ENCODE assay signal across 21 cellular contexts in genomic region chr3:114841515-114841914, GRCh38.
"Had no signal": no experiment of that assay in that cellular context is flagged by ENCODE, and none has a peak within 500 bp of the region (broad histone marks: within the 10 kb centered on the region; RNA-seq: fewer than 3 reads in every experiment).

No MANE protein-coding gene starts in this region.

- H3K4me1 Mint-ChIP-seq: activated B cell treated with CpG ODN at 0.5 μM for 24 hours; activated naive CD8-positive, alpha-beta T cell treated with anti-CD3 and anti-CD28 coated beads, Interleukin-2, amount 10 ng/mL, durations not matched to agents 7 days and 5 days had no signal

- H3K4me1 ChIP-seq: right atrium auricular region had no signal

- H3K36me3 ChIP-seq: left ventricle myocardium inferior, neutrophil, right atrium auricular region, transverse colon had no signal

- DNase-seq: activated B cell treated with CpG ODN at 0.5 μM for 24 hours; activated CD4-positive, alpha-beta T cell treated with anti-CD3 and anti-CD28 coated beads for 48 hours; activated CD8-positive, alpha-beta memory T cell treated with anti-CD3 and anti-CD28 coated beads, Interleukin-2, amount 50 U/mL, for 4 hours; activated CD8-positive, alpha-beta T cell treated with anti-CD3 and anti-CD28 coated beads, Interleukin-2, amount 10 ng/mL, durations not matched to agents 7 days and 5 days; activated gamma-delta T cell; activated naive CD8-positive, alpha-beta T cell treated with anti-CD3 and anti-CD28 coated beads, Interleukin-2, amount 10 ng/mL, durations not matched to agents 7 days and 5 days; activated T-cell treated with anti-CD3 and anti-CD28 coated beads, Interleukin-2, amount 50 U/mL, for 72 hours; anterior cingulate cortex; kidney; left ventricle myocardium inferior; natural killer cell; stimulated activated CD4-positive, alpha-beta T cell treated with anti-CD3 and anti-CD28 coated beads, Interleukin-15, amount 100 ng/mL, for 24 hours; stimulated activated CD4-positive, alpha-beta T cell treated with anti-CD3 and anti-CD28 coated beads, Interleukin-4, amount 100 ng/mL, for 24 hours; stimulated activated naive CD8-positive, alpha-beta T cell treated with anti-CD3 and anti-CD28 coated beads, Interleukin-15, Interleukin-2, amounts not matched to agents 100 U/mL and 50 U/mL, for 24 hours; transverse colon had no signal

- FAIRE-seq: kidney had no signal

- H3K9me3 ChIP-seq: left ventricle myocardium inferior, neutrophil, right atrium auricular region, transverse colon had no signal

- H3K27ac Mint-ChIP-seq: activated B cell treated with CpG ODN at 0.5 μM for 24 hours; activated CD8-positive, alpha-beta T cell treated with anti-CD3 and anti-CD28 coated beads, Interleukin-2, amount 10 ng/mL, durations not matched to agents 7 days and 5 days; activated naive CD8-positive, alpha-beta T cell treated with anti-CD3 and anti-CD28 coated beads, Interleukin-2, amount 10 ng/mL, durations not matched to agents 7 days and 5 days; activated T-cell treated with anti-CD3 and anti-CD28 coated beads, Interleukin-2, amount 50 U/mL, for 72 hours; memory B cell; natural killer cell; T-helper 2 cell treated with Interferon-gamma antibody and Interleukin-4, amounts not matched to agents 5 μg/mL and 100 μg/mL, for 36 hours had no signal

- H3K36me3 Mint-ChIP-seq: natural killer cell had no signal

- H3K4me3 ChIP-seq: hepatocyte, left ventricle myocardium inferior, right atrium auricular region, skin epidermis, transverse colon had no signal

- H3K79me2 ChIP-seq: hepatocyte had no signal

- H3K27me3 ChIP-seq: hepatocyte, neutrophil, right atrium auricular region, transverse colon had no signal

- H3K4me2 ChIP-seq: hepatocyte had no signal

- H3K27ac ChIP-seq: hepatocyte, left ventricle myocardium inferior, neutrophil, right atrium auricular region, skin epidermis, transverse colon had no signal

- H3K27me3 Mint-ChIP-seq: activated B cell treated with CpG ODN at 0.5 μM for 24 hours; activated naive CD8-positive, alpha-beta T cell treated with anti-CD3 and anti-CD28 coated beads, Interleukin-2, amount 10 ng/mL, durations not matched to agents 7 days and 5 days; memory B cell had no signal

- H3K4me3 Mint-ChIP-seq: activated B cell treated with CpG ODN at 0.5 μM for 24 hours; activated CD8-positive, alpha-beta T cell treated with anti-CD3 and anti-CD28 coated beads, Interleukin-2, amount 10 ng/mL, durations not matched to agents 7 days and 5 days; activated naive CD8-positive, alpha-beta T cell treated with anti-CD3 and anti-CD28 coated beads, Interleukin-2, amount 10 ng/mL, durations not matched to agents 7 days and 5 days; activated T-cell treated with anti-CD3 and anti-CD28 coated beads, Interleukin-2, amount 50 U/mL, for 72 hours; memory B cell; natural killer cell; T-helper 2 cell treated with Interferon-gamma antibody and Interleukin-4, amounts not matched to agents 5 μg/mL and 100 μg/mL, for 36 hours had no signal

- H3K9me3 Mint-ChIP-seq: activated B cell treated with CpG ODN at 0.5 μM for 24 hours; activated naive CD8-positive, alpha-beta T cell treated with anti-CD3 and anti-CD28 coated beads, Interleukin-2, amount 10 ng/mL, durations not matched to agents 7 days and 5 days; activated T-cell treated with anti-CD3 and anti-CD28 coated beads, Interleukin-2, amount 50 U/mL, for 72 hours; memory B cell; natural killer cell; T-helper 2 cell treated with Interferon-gamma antibody and Interleukin-4, amounts not matched to agents 5 μg/mL and 100 μg/mL, for 36 hours had no signal

- H2AFZ ChIP-seq: hepatocyte had no signal
